Comparison of ENCODE assay signal across 35 cellular contexts in the genomic region with DNA sequence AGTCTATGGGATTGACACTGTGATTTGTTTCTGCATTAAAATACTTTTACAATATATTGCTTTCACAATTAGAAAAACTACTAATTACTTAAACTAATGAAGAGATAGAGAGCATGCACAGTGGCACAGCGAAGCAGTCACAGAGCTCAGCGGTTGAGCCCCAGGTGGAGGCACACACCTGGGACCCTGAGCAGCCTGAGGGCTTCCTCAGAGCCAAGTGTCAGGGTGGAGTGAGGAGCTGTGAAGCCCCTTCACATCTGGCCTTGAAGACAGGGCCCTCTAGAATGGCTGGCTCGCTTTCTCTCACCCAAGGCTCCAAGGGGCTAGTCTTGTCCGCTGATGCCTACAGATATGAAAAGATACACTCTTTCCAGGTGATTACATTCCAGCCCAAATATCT.
DNase-seq lines count a peak whose midpoint lies in the region; ATAC-seq and TF ChIP-seq lines count a peak whose summit lies in the region.
"Had no signal": no experiment of that assay in that cellular context is flagged by ENCODE, and none has a peak within 500 bp of the region (broad histone marks: within the 10 kb centered on the region; RNA-seq: fewer than 3 reads in every experiment).

No MANE protein-coding gene starts in this region.

- no peaks in the 10 kb centered on the region for H3K9me2 ChIP-seq in GM23338 (ENCODE audit: insufficient read depth)

- no peak overlapping the region for H2AFZ ChIP-seq in GM23338

- no peaks in the 10 kb centered on the region for H3F3A ChIP-seq in GM23338 (replicated peaks; ENCODE audit: low read depth)

- H3K4me3 Mint-ChIP-seq in GM23338 (no peak overlapping the region), WTC11 (no peak overlapping the region), nephron (no peak overlapping the region)
- H3K4me3 Mint-ChIP-seq: B cell; CD14-positive monocyte; CD4-positive, alpha-beta memory T cell; CD4-positive, alpha-beta T cell; CD4-positive, CD25-positive, alpha-beta regulatory T cell; CD8-positive, alpha-beta memory T cell; CD8-positive, alpha-beta T cell had no signal

- peak; percentile 23 for DNase-seq in NCI-H2171 treated with DMSO at 0.1 percent for 48 hours (lab: John Stamatoyannopoulos, UW)
- no peak for DNase-seq in NCI-H2171 (lab: John Stamatoyannopoulos, UW)
- DNase-seq in GM23338 (ENCODE audit: low spot score): no peak
- no peak for DNase-seq in WTC11 (ENCODE audit: low spot score)
- no peak for DNase-seq in NCI-H345 (lab: John Stamatoyannopoulos, UW)
- no peak for DNase-seq in iPS-NIHi7 (ENCODE audit: extremely low spot score)
- DNase-seq: 8988T; ACHN; AML-193; BE2C; C1 segment of cervical spinal cord; Caco-2; Calu3; CD4-positive, alpha-beta memory T cell; CD4-positive, alpha-beta T cell; CD4-positive, CD25-positive, alpha-beta regulatory T cell; CD8-positive, alpha-beta memory T cell; CD8-positive, alpha-beta T cell; COR-L47; DMS 273 treated with DMSO at 0.1 percent for 48 hours; DMS153; DMS53; DMS79; DMS79 treated with DMSO at 0.1 percent for 48 hours; DND-41; EL had no signal

- no peak overlapping the region for H3K4me2 ChIP-seq in GM23338
- H3K4me2 ChIP-seq: A549; BLaER1; BLaER1 treated with 17β-estradiol and CSF1 and Interleukin-3, amounts not matched to agents 10 nM and 100 nM had no signal

- H3K27ac Mint-ChIP-seq in GM23338 (no peak overlapping the region), WTC11 (no peak overlapping the region), nephron (peak overlapping the region in 2 of 3 experiments; percentile 77 to 83)
- H3K27ac Mint-ChIP-seq: B cell; CD14-positive monocyte; CD4-positive, alpha-beta memory T cell; CD4-positive, alpha-beta T cell; CD4-positive, CD25-positive, alpha-beta regulatory T cell; CD8-positive, alpha-beta memory T cell; CD8-positive, alpha-beta T cell had no signal

- H3K27me3 ChIP-seq in GM23338 (ENCODE audit: insufficient read depth): no peaks in the 10 kb centered on the region
- H3K27me3 ChIP-seq: BE2C; BLaER1; BLaER1 treated with 17β-estradiol and CSF1 and Interleukin-3, amounts not matched to agents 10 nM and 100 nM had no signal

- H3K4me1 Mint-ChIP-seq in GM23338 (no peaks in the 10 kb centered on the region; the same call in 2 of the 3 replicates), WTC11 (no peaks in the 10 kb centered on the region), nephron (peaks cover 32% of the 10 kb centered on the region)
- H3K4me1 Mint-ChIP-seq: B cell; CD14-positive monocyte; CD4-positive, alpha-beta memory T cell; CD4-positive, CD25-positive, alpha-beta regulatory T cell; CD8-positive, alpha-beta memory T cell had no signal

- ATAC-seq in GM23338: peak; percentile 32; the same call in 1 of the 3 replicates
- ATAC-seq in WTC11: peak; percentile 38; the same call in 1 of the 2 replicates
- no peak for ATAC-seq in GM18517 (IDR thresholded peaks at IDR 0.05; ENCODE audit: unreplicated experiment)
- ATAC-seq: A549; CD8-positive, alpha-beta T cell had no signal

- H3K79me2 ChIP-seq in GM23338 (replicated peaks; ENCODE audit: insufficient read depth): no peaks in the 10 kb centered on the region

- H3K27me3 Mint-ChIP-seq in GM23338 (ENCODE audit: insufficient read depth, low read depth, poor library complexity) (no peaks in the 10 kb centered on the region), WTC11 (ENCODE audit: low read depth) (no peaks in the 10 kb centered on the region), nephron (ENCODE audit: low read depth) (no peaks in the 10 kb centered on the region)
- H3K27me3 Mint-ChIP-seq: B cell; CD4-positive, alpha-beta memory T cell; CD4-positive, alpha-beta T cell; CD4-positive, CD25-positive, alpha-beta regulatory T cell; CD8-positive, alpha-beta memory T cell had no signal

- POLR2A ChIA-PET in WTC11 (lab: Charles Lee): no interaction called here

- CTCF ChIA-PET in WTC11 (lab: Charles Lee): no interaction called here

- H3K4me3 ChIP-seq in GM23338: no peak overlapping the region
- H3K4me3 ChIP-seq: A549; BLaER1; BLaER1 treated with 17β-estradiol and CSF1 and Interleukin-3, amounts not matched to agents 10 nM and 100 nM had no signal

- H3K4me1 ChIP-seq in GM23338 (ENCODE audit: insufficient read depth): no peaks in the 10 kb centered on the region
- H3K4me1 ChIP-seq: A549; BE2C; BLaER1; BLaER1 treated with 17β-estradiol and CSF1 and Interleukin-3, amounts not matched to agents 10 nM and 100 nM; Caco-2 had no signal

- H3K27ac ChIP-seq in GM23338 (ENCODE audit: low read depth): no peak overlapping the region
- H3K27ac ChIP-seq: 22Rv1; A549; BLaER1; BLaER1 treated with 17β-estradiol and CSF1 and Interleukin-3, amounts not matched to agents 10 nM and 100 nM; C4-2B had no signal

- H4K20me1 ChIP-seq in GM23338 (replicated peaks; ENCODE audit: insufficient read depth): no peaks in the 10 kb centered on the region
- H4K20me1 ChIP-seq: BLaER1; BLaER1 treated with 17β-estradiol and CSF1 and Interleukin-3, amounts not matched to agents 10 nM and 100 nM had no signal

- no peaks in the 10 kb centered on the region for H3K36me3 ChIP-seq in GM23338 (ENCODE audit: insufficient read depth)
- H3K36me3 ChIP-seq: BE2C; BLaER1; BLaER1 treated with 17β-estradiol and CSF1 and Interleukin-3, amounts not matched to agents 10 nM and 100 nM had no signal

- no peak for TF ChIP-seq CTCF in GM23338 (conservative IDR thresholded peaks at IDR 0.05; ENCODE audit: low read depth in 2 of 2)
- TF ChIP-seq CTCF in WTC11 (IDR thresholded peaks at IDR 0.05): no peak
- TF ChIP-seq CTCF in nephron (IDR thresholded peaks at IDR 0.05; ENCODE audit: unreplicated experiment in 3 of 3): no peak

- no peaks in the 10 kb centered on the region for H3K36me3 Mint-ChIP-seq in GM23338 (ENCODE audit: low read depth)
- no peaks in the 10 kb centered on the region for H3K36me3 Mint-ChIP-seq in WTC11
- no peaks in the 10 kb centered on the region for H3K36me3 Mint-ChIP-seq in nephron (ENCODE audit: low read depth)
- H3K36me3 Mint-ChIP-seq: CD14-positive monocyte; CD4-positive, alpha-beta memory T cell; CD4-positive, CD25-positive, alpha-beta regulatory T cell; CD8-positive, alpha-beta memory T cell; CD8-positive, alpha-beta T cell had no signal

- no peaks in the 10 kb centered on the region for H3K9me3 Mint-ChIP-seq in GM23338
- H3K9me3 Mint-ChIP-seq in WTC11: peaks cover 3% of the 10 kb centered on the region; the same call in 1 of the 2 replicates
- H3K9me3 Mint-ChIP-seq in nephron: peaks cover 4% of the 10 kb centered on the region

TF ChIP-seq in GM23338, 12 proteins besides CTCF, POLR2A, EP300 and RAD21:
- TF ChIP-seq EZH2 (IDR thresholded peaks at IDR 0.05; ENCODE audit: low read depth, unreplicated experiment) (no peak), CREB1 (CRISPR knock-in tag; IDR thresholded peaks at IDR 0.05; ENCODE audit: low read depth) (no peak), ZNF114 (CRISPR knock-in tag; IDR thresholded peaks at IDR 0.05) (no peak), EZH2phosphoT487 (IDR thresholded peaks at IDR 0.05; ENCODE audit: unreplicated experiment) (no peak)
- TF ChIP-seq, protein P1, sequence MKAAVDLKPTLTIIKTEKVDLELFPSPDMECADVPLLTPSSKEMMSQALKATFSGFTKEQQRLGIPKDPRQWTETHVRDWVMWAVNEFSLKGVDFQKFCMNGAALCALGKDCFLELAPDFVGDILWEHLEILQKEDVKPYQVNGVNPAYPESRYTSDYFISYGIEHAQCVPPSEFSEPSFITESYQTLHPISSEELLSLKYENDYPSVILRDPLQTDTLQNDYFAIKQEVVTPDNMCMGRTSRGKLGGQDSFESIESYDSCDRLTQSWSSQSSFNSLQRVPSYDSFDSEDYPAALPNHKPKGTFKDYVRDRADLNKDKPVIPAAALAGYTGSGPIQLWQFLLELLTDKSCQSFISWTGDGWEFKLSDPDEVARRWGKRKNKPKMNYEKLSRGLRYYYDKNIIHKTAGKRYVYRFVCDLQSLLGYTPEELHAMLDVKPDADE (IDR thresholded peaks at IDR 0.05): no peak

TF ChIP-seq in WTC11, 78 proteins besides CTCF, POLR2A, EP300 and RAD21 (continues in another document):
- TF ChIP-seq JAZF1 (CRISPR knock-in tag; IDR thresholded peaks at IDR 0.05) (no peak), KAT7 (CRISPR knock-in tag; IDR thresholded peaks at IDR 0.05; ENCODE audit: borderline replicate concordance) (no peak), TEAD1 (CRISPR knock-in tag; IDR thresholded peaks at IDR 0.05) (no peak), FOXP1 (CRISPR knock-in tag; IDR thresholded peaks at IDR 0.05; ENCODE audit: borderline replicate concordance) (no peak), PRRX2 (CRISPR knock-in tag; IDR thresholded peaks at IDR 0.05) (no peak), EMX1 (CRISPR knock-in tag; IDR thresholded peaks at IDR 0.05) (no peak), ETV6 (CRISPR knock-in tag; IDR thresholded peaks at IDR 0.05) (no peak), ZNF317 (CRISPR knock-in tag; IDR thresholded peaks at IDR 0.05; ENCODE audit: borderline replicate concordance, low read depth) (no peak)
- TF ChIP-seq, protein P2, sequence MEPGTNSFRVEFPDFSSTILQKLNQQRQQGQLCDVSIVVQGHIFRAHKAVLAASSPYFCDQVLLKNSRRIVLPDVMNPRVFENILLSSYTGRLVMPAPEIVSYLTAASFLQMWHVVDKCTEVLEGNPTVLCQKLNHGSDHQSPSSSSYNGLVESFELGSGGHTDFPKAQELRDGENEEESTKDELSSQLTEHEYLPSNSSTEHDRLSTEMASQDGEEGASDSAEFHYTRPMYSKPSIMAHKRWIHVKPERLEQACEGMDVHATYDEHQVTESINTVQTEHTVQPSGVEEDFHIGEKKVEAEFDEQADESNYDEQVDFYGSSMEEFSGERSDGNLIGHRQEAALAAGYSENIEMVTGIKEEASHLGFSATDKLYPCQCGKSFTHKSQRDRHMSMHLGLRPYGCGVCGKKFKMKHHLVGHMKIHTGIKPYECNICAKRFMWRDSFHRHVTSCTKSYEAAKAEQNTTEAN (CRISPR knock-in tag; IDR thresholded peaks at IDR 0.05): no peak
- TF ChIP-seq, protein P3, sequence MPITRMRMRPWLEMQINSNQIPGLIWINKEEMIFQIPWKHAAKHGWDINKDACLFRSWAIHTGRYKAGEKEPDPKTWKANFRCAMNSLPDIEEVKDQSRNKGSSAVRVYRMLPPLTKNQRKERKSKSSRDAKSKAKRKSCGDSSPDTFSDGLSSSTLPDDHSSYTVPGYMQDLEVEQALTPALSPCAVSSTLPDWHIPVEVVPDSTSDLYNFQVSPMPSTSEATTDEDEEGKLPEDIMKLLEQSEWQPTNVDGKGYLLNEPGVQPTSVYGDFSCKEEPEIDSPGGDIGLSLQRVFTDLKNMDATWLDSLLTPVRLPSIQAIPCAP (CRISPR knock-in tag; IDR thresholded peaks at IDR 0.05): no peak

Comparison
In these comparisons a context has a peak if more than half of its experiments do, and no peak if none do; other contexts are left out.
1. H3K27ac Mint-ChIP-seq: peak in nephron (2 of 3); none in GM23338 (single experiment) and WTC11 (single experiment).